Comparison of ENCODE assay signal across 23 cellular contexts in the genomic region with DNA sequence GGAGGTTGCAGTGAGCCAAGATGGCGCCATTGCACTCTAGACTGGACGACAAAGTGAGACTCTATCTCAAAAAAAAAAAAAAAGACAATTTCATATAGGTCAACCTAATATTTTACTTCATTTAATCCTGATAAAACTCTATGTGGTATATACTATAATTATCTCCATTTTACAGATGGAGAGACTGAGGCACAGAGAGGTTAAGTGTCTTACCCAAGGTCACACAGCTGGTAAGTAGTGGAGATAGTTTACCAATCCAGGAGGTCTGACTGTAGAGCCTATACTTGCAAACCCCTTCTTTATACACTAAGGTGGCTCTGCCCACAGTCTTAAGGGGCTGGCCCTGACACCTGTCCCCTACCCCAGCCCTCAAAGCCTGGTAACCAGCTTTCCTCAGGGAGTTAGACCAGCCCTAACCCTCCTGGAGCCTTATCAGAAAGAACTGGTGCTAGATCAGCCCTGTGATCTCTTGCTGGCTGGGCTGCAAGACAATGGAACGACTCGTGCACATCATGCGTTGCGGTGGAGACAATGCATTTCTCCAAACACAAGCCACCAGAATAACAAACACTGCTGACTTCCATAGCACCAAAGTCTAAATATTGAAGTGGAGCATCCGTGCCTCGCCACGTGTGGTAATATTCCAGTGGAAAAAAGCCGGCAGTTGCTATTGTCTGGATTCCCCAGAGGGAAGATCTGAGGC.
"Had no signal": no experiment of that assay in that cellular context is flagged by ENCODE, and none has a peak within 500 bp of the region (broad histone marks: within the 10 kb centered on the region; RNA-seq: fewer than 3 reads in every experiment).

No MANE protein-coding gene starts in this region.

- H3K27ac ChIP-seq: colonic mucosa, dorsolateral prefrontal cortex, gastrocnemius medialis, left ventricle myocardium inferior, lower lobe of right lung, ovary, right atrium auricular region, suprapubic skin, thyroid gland, upper lobe of left lung, uterus had no signal

- H3K9me3 ChIP-seq: colonic mucosa, gastrocnemius medialis, lower lobe of right lung, ovary, right atrium auricular region, suprapubic skin, thyroid gland, upper lobe of left lung, uterus had no signal

- H3K4me2 ChIP-seq: smooth muscle cell had no signal

- FAIRE-seq: kidney had no signal

- H3K4me3 ChIP-seq: colonic mucosa, dorsolateral prefrontal cortex, gastrocnemius medialis, left ventricle myocardium inferior, lower lobe of right lung, ovary, right atrium auricular region, smooth muscle cell, suprapubic skin, thyroid gland, upper lobe of left lung, uterus had no signal

- H3K4me1 ChIP-seq: colonic mucosa, left ventricle myocardium inferior, lower lobe of right lung, right atrium auricular region, suprapubic skin, thyroid gland, upper lobe of left lung, uterus had no signal

- H3K36me3 ChIP-seq: colonic mucosa, gastrocnemius medialis, left ventricle myocardium inferior, lower lobe of right lung, ovary, right atrium auricular region, suprapubic skin, thyroid gland, upper lobe of left lung, uterus had no signal

- DNase-seq: colonic mucosa; dorsolateral prefrontal cortex; effector CD8-positive, alpha-beta T cell; gastrocnemius medialis; glutamatergic neuron; immature natural killer cell; kidney; left cardiac atrium; left ventricle myocardium inferior; lower lobe of right lung; naive B cell; ovary; stimulated activated CD4-positive, alpha-beta T cell treated with anti-CD3 and anti-CD28 coated beads, Interleukin-4, amount 100 ng/mL, for 1 hour; stimulated activated CD8-positive, alpha-beta memory T cell treated with anti-CD3 and anti-CD28 coated beads, Interleukin-4, amount 100 ng/mL, for 48 hours; stimulated activated naive CD8-positive, alpha-beta T cell treated with anti-CD3 and anti-CD28 coated beads, Interleukin-15, Interleukin-2, amounts not matched to agents 100 U/mL and 50 U/mL, for 24 hours; thyroid gland; upper lobe of left lung; uterus had no signal

- H3K27me3 ChIP-seq: colonic mucosa, dorsolateral prefrontal cortex, gastrocnemius medialis, ovary, right atrium auricular region, suprapubic skin, thyroid gland, upper lobe of left lung, uterus had no signal

- ATAC-seq: esophagus mucosa; gastrocnemius medialis; left cardiac atrium; lower lobe of right lung; stimulated activated effector memory CD8-positive, alpha-beta T cell treated with anti-CD3 and anti-CD28 coated beads, Interleukin-12 subunit alpha, Interleukin-12 subunit beta, amount 100 ng/mL, for 72 hours; stimulated activated naive CD8-positive, alpha-beta T cell treated with anti-CD3 and anti-CD28 coated beads, Interleukin-15, Interleukin-2, amounts not matched to agents 100 U/mL and 50 U/mL, for 24 hours had no signal
